8 cellular contexts compared by ENCODE assay signal in the genomic region with DNA sequence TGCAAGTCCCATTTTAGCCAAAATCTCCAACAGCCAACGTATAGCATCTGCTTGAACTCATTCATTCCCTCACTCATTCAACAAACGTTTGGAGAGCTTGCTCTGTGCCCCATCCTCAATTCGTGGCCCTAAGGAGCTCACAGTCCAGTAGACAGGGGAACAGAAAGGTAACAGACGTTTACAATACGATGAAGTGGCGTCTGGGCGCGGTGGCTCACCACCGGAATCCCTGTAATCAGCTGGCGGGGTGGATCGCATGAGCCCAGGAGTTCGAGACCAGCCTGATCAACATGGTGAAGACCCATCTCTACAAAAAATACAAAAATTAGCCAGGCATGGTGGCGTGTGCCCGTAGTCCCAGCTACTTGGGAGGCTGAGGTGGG. TPM values are rescaled to one million over a fixed set of nuclear protein-coding genes. Genes with fewer than 3 reads are reported as not detected.
A peak's percentile ranks its signal among the peaks of the same experiment; 100 is the strongest.
DNase-seq lines count a peak whose midpoint lies in the region; ATAC-seq and TF ChIP-seq lines count a peak whose summit lies in the region.

No MANE protein-coding gene starts in this region.

- WGBS in trophoblast cell (ENCODE audit: extremely low coverage, insufficient coverage, insufficient read length) = no CpG with 5 or more reads among the region's 14 CpGs

- no peak overlapping the region for H2BK12ac ChIP-seq in trophoblast cell (ENCODE audit: low read length)

- no peak overlapping the region for H3K18ac ChIP-seq in trophoblast cell (ENCODE audit: low read length)

- no peak overlapping the region for H3K4ac ChIP-seq in trophoblast cell (ENCODE audit: low read depth, low read length)

- peaks cover 16% of the 10 kb centered on the region; the same call in 1 of the 2 replicates for H3F3A ChIP-seq in PC-9 (ENCODE audit: insufficient read depth, low read depth)

- no peak for TF ChIP-seq CTCF in GM06990 (IDR thresholded peaks at IDR 0.05; ENCODE audit: insufficient read depth, low read length, poor library complexity, severe bottlenecking)
- no peak for TF ChIP-seq CTCF in PC-9 (conservative IDR thresholded peaks at IDR 0.05)

- POLR2A ChIA-PET in PC-9 (lab: Charles Lee; ENCODE audit: unreplicated experiment) = interaction anchor here (0.5 kb wide), 1 partner anchor 704 kb away, joined by 3 read pairs; no protein-coding TSS in a partner anchor

- CTCF ChIA-PET in PC-9 (lab: Charles Lee) = no interaction called here

- no peak for ATAC-seq in effector memory CD8-positive, alpha-beta T cell (replicated peaks)
- ATAC-seq in GM21723 (IDR thresholded peaks at IDR 0.05; ENCODE audit: unreplicated experiment) = no peak
- no peak for ATAC-seq in GM21825 (IDR thresholded peaks at IDR 0.05; ENCODE audit: unreplicated experiment)

- peaks cover 33% of the 10 kb centered on the region for H3K4me1 ChIP-seq in PC-9 (replicated peaks; ENCODE audit: insufficient read depth)
- peaks cover 8 to 14% of the 10 kb centered on the region in 2 experiments for H3K4me1 ChIP-seq in trophoblast cell (ENCODE audit: control insufficient read depth in 1 of 2, insufficient read depth in 2 of 2, low read length in 2 of 2)

- peaks cover 13 to 25% of the 10 kb centered on the region in 2 donors for H3K4me1 Mint-ChIP-seq in effector memory CD8-positive, alpha-beta T cell (ENCODE audit: low read depth in 2 of 2)

- peak overlapping the region; percentile 1 for H4K12ac ChIP-seq in trophoblast cell (ENCODE audit: low read depth, low read length)

- H3K9me3 Mint-ChIP-seq in effector memory CD8-positive, alpha-beta T cell = no peaks in the 10 kb centered on the region

- H3K23ac ChIP-seq in trophoblast cell (ENCODE audit: low read length) = no peak overlapping the region

- no peak overlapping the region for H2AK5ac ChIP-seq in trophoblast cell (ENCODE audit: low read length)

- H3K4me2 ChIP-seq in PC-9 (peak overlapping the region; percentile 68), trophoblast cell (ENCODE audit: low read length) (peak overlapping the region; percentile 68)

- no peak overlapping the region for H3K9ac ChIP-seq in trophoblast cell (ENCODE audit: low read length)

- H3K36me3 Mint-ChIP-seq in effector memory CD8-positive, alpha-beta T cell (ENCODE audit: insufficient read depth) = peaks cover 6% of the 10 kb centered on the region

- peak overlapping the region; percentile 51 for H4K8ac ChIP-seq in trophoblast cell (ENCODE audit: low read depth, low read length)

- no peak overlapping the region for H2BK5ac ChIP-seq in trophoblast cell (ENCODE audit: low read depth, low read length, poor library complexity)

- peak overlapping the region; percentile 1 to 90 for H3K27ac Mint-ChIP-seq in effector memory CD8-positive, alpha-beta T cell

- H2BK120ac ChIP-seq in trophoblast cell (ENCODE audit: insufficient read depth, low read length, poor library complexity) = no peak overlapping the region

- H3K4me3 Mint-ChIP-seq in effector memory CD8-positive, alpha-beta T cell = peak overlapping the region; percentile 64 to 79

- peak overlapping the region; percentile 44 for H3K4me3 ChIP-seq in GM06990 (replicated peaks; ENCODE audit: low read depth, low read length)
- peak overlapping the region; percentile 41; the same call in 1 of the 2 replicates for H3K4me3 ChIP-seq in PC-9
- no peak overlapping the region for H3K4me3 ChIP-seq in trophoblast cell (ENCODE audit: low read depth, low read length)

- H3K27me3 ChIP-seq in GM06990 (replicated peaks; ENCODE audit: control insufficient read depth, insufficient read depth, low read length) = no peaks in the 10 kb centered on the region
- no peaks in the 10 kb centered on the region for H3K27me3 ChIP-seq in PC-9 (ENCODE audit: insufficient read depth, low read depth)
- H3K27me3 ChIP-seq in trophoblast cell (ENCODE audit: insufficient read depth, low read length) = no peaks in the 10 kb centered on the region

- DNase-seq in GM06990 (ENCODE audit: extremely low read depth, insufficient read length) = no peak
- DNase-seq in PC-9 = no peak
- no peak for DNase-seq in effector memory CD8-positive, alpha-beta T cell
- no peak for DNase-seq in trophoblast cell
- DNase-seq in mucosa of gallbladder (ENCODE audit: low spot score) = no peak
- DNase-seq in activated effector memory CD4-positive, alpha-beta T cell treated with Interleukin-2 at 50 U/mL for 16 hours = no peak

- no peaks in the 10 kb centered on the region for H4K20me1 ChIP-seq in PC-9 (ENCODE audit: insufficient read depth)

- H3K14ac ChIP-seq in trophoblast cell (ENCODE audit: low read length) = no peak overlapping the region

- no peaks in the 10 kb centered on the region for H3K9me3 ChIP-seq in PC-9 (ENCODE audit: insufficient read depth, low read depth)
- no peaks in the 10 kb centered on the region for H3K9me3 ChIP-seq in trophoblast cell (ENCODE audit: insufficient read depth, low read depth, low read length)

- H3K36me3 ChIP-seq in GM06990 (ENCODE audit: control insufficient read depth, insufficient read depth, low read length) (no peaks in the 10 kb centered on the region), PC-9 (ENCODE audit: low read depth) (no peaks in the 10 kb centered on the region), trophoblast cell (ENCODE audit: control insufficient read depth in 1 of 2, insufficient read depth in 2 of 2, low read length in 2 of 2) (no peaks in the 10 kb centered on the region)

- intact Hi-C loops in PC-9 (cut with micrococcal nuclease; ENCODE audit: unreplicated experiment) = loop anchor here (1.0 kb wide), 1 partner anchor 44 kb away; the partner anchor contains the start of gene ZNF341

- H3K27me3 Mint-ChIP-seq in effector memory CD8-positive, alpha-beta T cell = no peaks in the 10 kb centered on the region

- BruUV-seq in PC-9 (replicated peaks; lab: Mats Ljungman, UMichigan) = no TSS peak

- H2AFZ ChIP-seq in PC-9 (peak overlapping the region; percentile 67), trophoblast cell (ENCODE audit: insufficient read depth, low read length, poor library complexity) (peak overlapping the region; percentile 38)

- no peak overlapping the region for H4K91ac ChIP-seq in trophoblast cell (ENCODE audit: low read depth, low read length)

- H3K9me2 ChIP-seq in PC-9 (ENCODE audit: insufficient read depth) = no peaks in the 10 kb centered on the region

- H3K27ac ChIP-seq in PC-9 (no peak overlapping the region), trophoblast cell (ENCODE audit: low read depth, low read length) (no peak overlapping the region)

- H3K79me1 ChIP-seq in trophoblast cell (ENCODE audit: low read length) = no peaks in the 10 kb centered on the region

- H3K79me2 ChIP-seq in PC-9 (ENCODE audit: low read depth) (peaks cover 30% of the 10 kb centered on the region), trophoblast cell (ENCODE audit: control insufficient read depth, insufficient read depth, low read length, poor library complexity) (peaks cover 2% of the 10 kb centered on the region)

RNA-seq across cellular contexts. Expression of gene E2F1, which starts 0.8 kb away (rescaled TPM):
- total RNA-seq in PC-9 (2021) = 31.5 and 31.6 TPM in 2 replicates
- polyA plus RNA-seq in trophoblast cell (2013) = 7.1 TPM in 2 replicates
- total RNA-seq in mucosa of gallbladder = 2.3 TPM

RNA-seq across cellular contexts. Expression of gene NECAB3, which starts 12.7 kb away (rescaled TPM):
- total RNA-seq in PC-9 (2021) (72.1 and 77.7 TPM in 2 replicates), mucosa of gallbladder (37.3 TPM)
- 15.3 and 17.0 TPM in 2 replicates for polyA plus RNA-seq in trophoblast cell (2013)

RNA-seq across cellular contexts. Expression of gene ACTL10, which starts 20.2 kb away (rescaled TPM):
- 0.85 and 1.0 TPM in 2 replicates for total RNA-seq in PC-9 (2021)
- polyA plus RNA-seq in trophoblast cell (2013) = 0.01 TPM in 1 of 2 replicates, not detected in the other
- 4.8 TPM for total RNA-seq in mucosa of gallbladder

RNA-seq across cellular contexts. Expression of gene C20orf144, which starts 24.8 kb away (rescaled TPM):
- total RNA-seq in PC-9 (2021) = 0.18 and 0.20 TPM in 2 replicates
- polyA plus RNA-seq in trophoblast cell (2013) = 0.04 and 0.10 TPM in 2 replicates
- 0.09 TPM for total RNA-seq in mucosa of gallbladder

RNA-seq across cellular contexts. Expression of gene PXMP4, which starts 33.1 kb away (rescaled TPM):
- total RNA-seq in PC-9 (2021) = 12.2 and 19.1 TPM in 2 replicates
- 1.9 and 2.4 TPM in 2 replicates for polyA plus RNA-seq in trophoblast cell (2013)
- 17.9 TPM for total RNA-seq in mucosa of gallbladder
